ENCODE assay signal across 1 cellular context in genomic region chr7:129222064-129222463, GRCh38.
TF ChIP-seq lines count a peak whose summit lies in the region.

No MANE protein-coding gene starts in this region.

TF ChIP-seq in GM12878, 131 proteins besides CTCF, POLR2A, EP300 and RAD21 (continued from another document):
- TF ChIP-seq, protein P1, sequence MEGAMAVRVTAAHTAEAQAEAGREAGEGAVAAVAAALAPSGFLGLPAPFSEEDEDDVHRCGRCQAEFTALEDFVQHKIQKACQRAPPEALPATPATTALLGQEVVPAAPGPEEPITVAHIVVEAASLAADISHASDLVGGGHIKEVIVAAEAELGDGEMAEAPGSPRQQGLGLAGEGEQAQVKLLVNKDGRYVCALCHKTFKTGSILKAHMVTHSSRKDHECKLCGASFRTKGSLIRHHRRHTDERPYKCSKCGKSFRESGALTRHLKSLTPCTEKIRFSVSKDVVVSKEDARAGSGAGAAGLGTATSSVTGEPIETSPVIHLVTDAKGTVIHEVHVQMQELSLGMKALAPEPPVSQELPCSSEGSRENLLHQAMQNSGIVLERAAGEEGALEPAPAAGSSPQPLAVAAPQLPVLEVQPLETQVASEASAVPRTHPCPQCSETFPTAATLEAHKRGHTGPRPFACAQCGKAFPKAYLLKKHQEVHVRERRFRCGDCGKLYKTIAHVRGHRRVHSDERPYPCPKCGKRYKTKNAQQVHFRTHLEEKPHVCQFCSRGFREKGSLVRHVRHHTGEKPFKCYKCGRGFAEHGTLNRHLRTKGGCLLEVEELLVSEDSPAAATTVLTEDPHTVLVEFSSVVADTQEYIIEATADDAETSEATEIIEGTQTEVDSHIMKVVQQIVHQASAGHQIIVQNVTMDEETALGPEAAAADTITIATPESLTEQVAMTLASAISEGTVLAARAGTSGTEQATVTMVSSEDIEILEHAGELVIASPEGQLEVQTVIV (IDR thresholded peaks at IDR 0.05; ENCODE audit: borderline replicate concordance, partially characterized antibody) = no peak
- TF ChIP-seq CREB1 (IDR thresholded peaks at IDR 0.05; ENCODE audit: low read depth) = no peak
- TF ChIP-seq ZBED1 (IDR thresholded peaks at IDR 0.05; ENCODE audit: borderline replicate concordance) = no peak
- TF ChIP-seq ZNF274 (IDR thresholded peaks at IDR 0.05; ENCODE audit: insufficient read depth, insufficient read length) = no peak
- TF ChIP-seq KLF5 (IDR thresholded peaks at IDR 0.05; ENCODE audit: partially characterized antibody) = no peak
- no peak for TF ChIP-seq BCL11A (IDR thresholded peaks at IDR 0.05; ENCODE audit: low read depth, low read length)
